ENCODE assay signal across 9 cellular contexts in the genomic region with DNA sequence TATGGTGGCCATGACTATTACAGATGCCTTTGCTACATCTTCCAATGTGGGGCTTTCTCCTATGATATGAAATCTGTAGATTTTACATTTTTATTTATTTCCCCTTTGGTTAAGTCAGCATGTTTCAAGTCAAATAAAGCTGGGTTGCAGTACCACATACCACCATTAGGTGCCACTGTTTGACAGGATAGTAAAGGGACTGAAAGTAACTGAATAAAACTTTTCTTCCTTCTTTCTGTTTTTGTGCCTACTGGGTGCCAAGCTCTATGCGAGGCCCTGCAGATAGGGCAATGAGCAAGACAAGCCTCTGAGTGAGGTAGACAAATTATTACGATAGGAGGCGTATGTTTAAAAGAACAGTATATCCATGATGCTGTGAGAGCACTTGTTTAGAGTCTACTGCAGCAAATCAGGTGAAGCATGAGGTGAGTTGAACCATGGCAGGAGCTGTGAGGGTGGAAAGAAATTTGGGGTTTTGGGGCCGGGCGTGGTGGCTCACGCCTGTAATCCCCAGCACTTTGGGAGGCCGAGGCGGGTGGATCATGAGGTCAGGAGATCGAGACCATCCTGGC.
DNase-seq lines count a peak whose midpoint lies in the region; ATAC-seq and TF ChIP-seq lines count a peak whose summit lies in the region.
"Had no signal": no experiment of that assay in that cellular context is flagged by ENCODE, and none has a peak within 500 bp of the region (broad histone marks: within the 10 kb centered on the region; RNA-seq: fewer than 3 reads in every experiment).

No MANE protein-coding gene starts in this region.

- H3K36me3 Mint-ChIP-seq in glutamatergic neuron (ENCODE audit: unreplicated experiment): peaks cover 4% of the 10 kb centered on the region

- no peaks in the 10 kb centered on the region for H3K27me3 Mint-ChIP-seq in glutamatergic neuron (ENCODE audit: unreplicated experiment)

- H3K4me3 Mint-ChIP-seq in glutamatergic neuron (ENCODE audit: unreplicated experiment): no peak overlapping the region
- H3K4me3 Mint-ChIP-seq: naive thymus-derived CD8-positive, alpha-beta T cell had no signal

- ATAC-seq in GM18498 (IDR thresholded peaks at IDR 0.05; ENCODE audit: unreplicated experiment): no peak
- ATAC-seq: naive thymus-derived CD8-positive, alpha-beta T cell had no signal

- DNase-seq in AG04449 (ENCODE audit: low read depth, low spot score) (no peak), GM10266 (ENCODE audit: extremely low spot score) (no peak), SK-N-DZ (ENCODE audit: low spot score) (peak; percentile 20), glutamatergic neuron (no peak), T1000 (lab: John Stamatoyannopoulos, UW) (no peak), ureter (ENCODE audit: low spot score) (no peak), NCI-H510A treated with DMSO at 0.1 percent for 48 hours (lab: John Stamatoyannopoulos, UW) (no peak)

- CTCF ChIA-PET in AG04449 (lab: Yijun Ruan, JAX): interaction anchor here (0.9 to 4.3 kb wide), 16 partner anchors 9 to 418 kb away, joined by 3 to 33 read pairs (median 6); no protein-coding TSS in a partner anchor

- POLR2A ChIA-PET in AG04449 (lab: Yijun Ruan, JAX): interaction anchor here (0.7 to 3.1 kb wide), 2 partner anchors 35 to 109 kb away, joined by 3 to 10 read pairs; no protein-coding TSS in a partner anchor

- no peak overlapping the region for H3K4me3 ChIP-seq in AG04449 (ENCODE audit: low read depth, low read length)

- peak; percentile 50 for TF ChIP-seq CTCF in AG04449 (IDR thresholded peaks at IDR 0.05; ENCODE audit: insufficient read depth, low read length, missing control alignments)
- peak; percentile 36 for TF ChIP-seq CTCF in GM10266 (IDR thresholded peaks at IDR 0.05; ENCODE audit: control insufficient read depth, insufficient read depth, low read depth, missing control alignments)
- TF ChIP-seq CTCF in glutamatergic neuron (IDR thresholded peaks at IDR 0.05; ENCODE audit: partially characterized antibody, unreplicated experiment): peak; percentile 81

- H3K4me1 Mint-ChIP-seq in glutamatergic neuron (ENCODE audit: low read depth, unreplicated experiment): no peaks in the 10 kb centered on the region
- H3K4me1 Mint-ChIP-seq: naive thymus-derived CD8-positive, alpha-beta T cell had no signal

- H3K27ac Mint-ChIP-seq in glutamatergic neuron (ENCODE audit: unreplicated experiment): no peak overlapping the region
- H3K27ac Mint-ChIP-seq: naive thymus-derived CD8-positive, alpha-beta T cell had no signal

- H3K9me3 Mint-ChIP-seq in glutamatergic neuron (ENCODE audit: unreplicated experiment): peaks cover 5% of the 10 kb centered on the region
